13 cellular contexts compared by ENCODE assay signal in the genomic region with DNA sequence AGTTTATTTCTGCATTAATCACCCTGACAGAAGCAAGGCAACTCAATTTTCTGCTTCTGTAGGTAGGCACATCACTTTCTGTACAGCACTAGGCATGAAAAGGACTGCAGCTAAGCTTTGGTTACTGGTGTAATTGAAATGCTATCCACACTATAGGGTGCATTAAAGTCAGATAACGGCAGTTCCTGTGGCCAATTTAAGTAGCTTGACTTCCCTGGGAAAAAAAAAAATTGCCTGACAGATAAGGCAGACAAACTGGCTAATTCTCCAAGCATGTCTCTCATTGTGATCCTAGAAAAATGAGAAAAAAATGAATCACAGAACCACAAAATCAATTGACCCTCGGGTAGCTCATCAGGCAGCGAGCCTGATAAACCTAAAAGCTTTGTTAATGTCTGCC.
DNase-seq lines count a peak whose midpoint lies in the region; TF ChIP-seq lines count a peak whose summit lies in the region.
"Had no signal": no experiment of that assay in that cellular context is flagged by ENCODE, and none has a peak within 500 bp of the region (broad histone marks: within the 10 kb centered on the region; RNA-seq: fewer than 3 reads in every experiment).

No MANE protein-coding gene starts in this region.

- H2BK5ac ChIP-seq in mesendoderm (ENCODE audit: low read length) = no peak overlapping the region

- H3K9me3 ChIP-seq in HEK293 (ENCODE audit: control insufficient read depth, insufficient read depth, low read depth, low read length) = no peaks in the 10 kb centered on the region
- no peaks in the 10 kb centered on the region for H3K9me3 ChIP-seq in esophagus squamous epithelium
- H3K9me3 ChIP-seq: BLaER1, Caco-2 had no signal

- H2BK15ac ChIP-seq in mesendoderm (replicated peaks; ENCODE audit: low read depth) = no peak overlapping the region

- no peak overlapping the region for H3K23ac ChIP-seq in mesendoderm (ENCODE audit: low read length)

- H2BK120ac ChIP-seq in mesendoderm (ENCODE audit: low read depth, low read length) = no peak overlapping the region

- no peak overlapping the region for H4K5ac ChIP-seq in mesendoderm (ENCODE audit: low read length)

- H3K27ac ChIP-seq in HEK293 (ENCODE audit: extremely low read depth, low read depth, low read length) (no peak overlapping the region; the same call in 1 of the 2 replicates), mesendoderm (ENCODE audit: low read depth, low read length) (no peak overlapping the region), esophagus squamous epithelium (no peak overlapping the region)
- H3K27ac ChIP-seq: 22Rv1, BLaER1 had no signal

- POLR2A ChIA-PET in HEK293 (lab: Yijun Ruan, JAX) = no interaction called here

- peaks cover 78% of the 10 kb centered on the region for H3K4me1 Mint-ChIP-seq in progenitor cell of endocrine pancreas (ENCODE audit: low read depth)
- H3K4me1 Mint-ChIP-seq: CD8-positive, alpha-beta memory T cell had no signal

- no CpG with 5 or more reads among the region's 3 CpGs for WGBS in mesendoderm (ENCODE audit: extremely low coverage, insufficient coverage, low lambda C conversion rate)
- 59 to 75% methylated on average over 3 of the region's 3 CpGs for WGBS in esophagus squamous epithelium, 2 donors

- no peak overlapping the region for H4K8ac ChIP-seq in mesendoderm (ENCODE audit: low read depth, low read length)

- no peaks in the 10 kb centered on the region for H3K79me1 ChIP-seq in mesendoderm (ENCODE audit: low read length)

- no peak for TF ChIP-seq POLR2A in esophagus squamous epithelium (IDR thresholded peaks at IDR 0.05)

- H3K4ac ChIP-seq in mesendoderm (ENCODE audit: low read depth, low read length) = no peak overlapping the region

- no peaks in the 10 kb centered on the region for H3K36me3 ChIP-seq in HEK293 (ENCODE audit: control insufficient read depth in 2 of 2, insufficient read depth in 1 of 2, low read length in 2 of 2)
- no peaks in the 10 kb centered on the region for H3K36me3 ChIP-seq in mesendoderm (ENCODE audit: control insufficient read depth, insufficient read depth, low read length)
- peaks cover 0 to 5% (median 0%) of the 10 kb centered on the region in 3 donors for H3K36me3 ChIP-seq in esophagus squamous epithelium
- H3K36me3 ChIP-seq: BLaER1 had no signal

- H3K9ac ChIP-seq in mesendoderm (ENCODE audit: low read length) = no peak overlapping the region
- H3K9ac ChIP-seq: BLaER1 had no signal

- peak; percentile 4 for DNase-seq in NCI-H146 (lab: John Stamatoyannopoulos, UW)
- no peak for DNase-seq in NCI-H146 treated with DMSO at 0.1 percent for 48 hours (lab: John Stamatoyannopoulos, UW; ENCODE audit: unreplicated experiment)
- peak; percentile 30 for DNase-seq in mesendoderm
- no peak for DNase-seq in progenitor cell of endocrine pancreas (ENCODE audit: low spot score, unreplicated experiment)
- DNase-seq in NCI-H82 treated with DMSO at 0.1 percent for 48 hours (lab: John Stamatoyannopoulos, UW; ENCODE audit: unreplicated experiment) = no peak
- DNase-seq in esophagus squamous epithelium (lab: John Stamatoyannopoulos, UW) = no peak
- DNase-seq: Caco-2; CD8-positive, alpha-beta memory T cell; DND-41; GDM1 had no signal

- TF ChIP-seq CTCF in HEK293 (tag by site-specific recombination; IDR thresholded peaks at IDR 0.05) (no peak), progenitor cell of endocrine pancreas (IDR thresholded peaks at IDR 0.05; ENCODE audit: unreplicated experiment) (no peak), esophagus squamous epithelium (IDR thresholded peaks at IDR 0.05) (no peak)

- peak overlapping the region; percentile 82 for H3K27ac Mint-ChIP-seq in progenitor cell of endocrine pancreas
- H3K27ac Mint-ChIP-seq: CD8-positive, alpha-beta memory T cell had no signal

- intact Hi-C loops in esophagus squamous epithelium (cut with DNase I) = no loop called here

- H3K4me3 ChIP-seq in HEK293 (ENCODE audit: low read depth, low read length) (no peak overlapping the region), mesendoderm (ENCODE audit: low read length) (no peak overlapping the region), esophagus squamous epithelium (no peak overlapping the region)
- H3K4me3 ChIP-seq: BLaER1 had no signal

- no peaks in the 10 kb centered on the region for H3K79me2 ChIP-seq in mesendoderm (ENCODE audit: control insufficient read depth, insufficient read depth, low read length)

- no peak overlapping the region for H3K4me3 Mint-ChIP-seq in progenitor cell of endocrine pancreas (ENCODE audit: low read depth)
- H3K4me3 Mint-ChIP-seq: CD8-positive, alpha-beta memory T cell had no signal

- no peak overlapping the region for H3K18ac ChIP-seq in mesendoderm (ENCODE audit: low read length)

- H3K27me3 Mint-ChIP-seq in progenitor cell of endocrine pancreas = no peaks in the 10 kb centered on the region

- CTCF ChIA-PET in HEK293 (lab: Yijun Ruan, JAX) = no interaction called here

- H3K9me3 Mint-ChIP-seq in progenitor cell of endocrine pancreas (ENCODE audit: low read depth) = no peaks in the 10 kb centered on the region

- H3K4me2 ChIP-seq in mesendoderm (ENCODE audit: low read length) = no peak overlapping the region
- H3K4me2 ChIP-seq: BLaER1 had no signal

- H3K27me3 ChIP-seq in mesendoderm (ENCODE audit: insufficient read depth, low read length, poor library complexity) = no peaks in the 10 kb centered on the region
- no peaks in the 10 kb centered on the region for H3K27me3 ChIP-seq in esophagus squamous epithelium
- H3K27me3 ChIP-seq: BLaER1 had no signal

- peaks cover 34% of the 10 kb centered on the region for H3K4me1 ChIP-seq in HEK293 (ENCODE audit: control insufficient read depth, insufficient read depth, low read length)
- peaks cover 5% of the 10 kb centered on the region for H3K4me1 ChIP-seq in mesendoderm (ENCODE audit: control insufficient read depth, low read depth, low read length)
- H3K4me1 ChIP-seq in esophagus squamous epithelium = peaks cover 0 to 12% (median 0%) of the 10 kb centered on the region in 3 donors
- H3K4me1 ChIP-seq: BLaER1 had no signal

- no peak overlapping the region for H2AK5ac ChIP-seq in mesendoderm (ENCODE audit: low read length)

- no peak overlapping the region for H3K56ac ChIP-seq in mesendoderm (ENCODE audit: low read length)

- peaks cover 9% of the 10 kb centered on the region for H3K36me3 Mint-ChIP-seq in progenitor cell of endocrine pancreas (ENCODE audit: insufficient read depth)
- H3K36me3 Mint-ChIP-seq: CD8-positive, alpha-beta memory T cell had no signal

TF ChIP-seq in HEK293, 187 proteins besides CTCF, POLR2A, EP300 and RAD21:
- peak; percentile 79 for TF ChIP-seq OSR2 (tag by site-specific recombination; IDR thresholded peaks at IDR 0.05)
- TF ChIP-seq, protein P1, sequence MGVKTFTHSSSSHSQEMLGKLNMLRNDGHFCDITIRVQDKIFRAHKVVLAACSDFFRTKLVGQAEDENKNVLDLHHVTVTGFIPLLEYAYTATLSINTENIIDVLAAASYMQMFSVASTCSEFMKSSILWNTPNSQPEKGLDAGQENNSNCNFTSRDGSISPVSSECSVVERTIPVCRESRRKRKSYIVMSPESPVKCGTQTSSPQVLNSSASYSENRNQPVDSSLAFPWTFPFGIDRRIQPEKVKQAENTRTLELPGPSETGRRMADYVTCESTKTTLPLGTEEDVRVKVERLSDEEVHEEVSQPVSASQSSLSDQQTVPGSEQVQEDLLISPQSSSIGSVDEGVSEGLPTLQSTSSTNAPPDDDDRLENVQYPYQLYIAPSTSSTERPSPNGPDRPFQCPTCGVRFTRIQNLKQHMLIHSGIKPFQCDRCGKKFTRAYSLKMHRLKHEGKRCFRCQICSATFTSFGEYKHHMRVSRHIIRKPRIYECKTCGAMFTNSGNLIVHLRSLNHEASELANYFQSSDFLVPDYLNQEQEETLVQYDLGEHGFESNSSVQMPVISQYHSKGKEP (tag by site-specific recombination; IDR thresholded peaks at IDR 0.05) = 0 out of 2 replicates have a peak, but pooled peaks have one; percentile 17
- peak; percentile 98 for TF ChIP-seq FEZF1 (tag by site-specific recombination; IDR thresholded peaks at IDR 0.05)
- peak; percentile 22; the same call in 1 of the 2 replicates for TF ChIP-seq ZIC2 (tag by site-specific recombination; IDR thresholded peaks at IDR 0.05)
- no peak for TF ChIP-seq ZBTB21 (tag by site-specific recombination; IDR thresholded peaks at IDR 0.05)
- TF ChIP-seq, protein P2, sequence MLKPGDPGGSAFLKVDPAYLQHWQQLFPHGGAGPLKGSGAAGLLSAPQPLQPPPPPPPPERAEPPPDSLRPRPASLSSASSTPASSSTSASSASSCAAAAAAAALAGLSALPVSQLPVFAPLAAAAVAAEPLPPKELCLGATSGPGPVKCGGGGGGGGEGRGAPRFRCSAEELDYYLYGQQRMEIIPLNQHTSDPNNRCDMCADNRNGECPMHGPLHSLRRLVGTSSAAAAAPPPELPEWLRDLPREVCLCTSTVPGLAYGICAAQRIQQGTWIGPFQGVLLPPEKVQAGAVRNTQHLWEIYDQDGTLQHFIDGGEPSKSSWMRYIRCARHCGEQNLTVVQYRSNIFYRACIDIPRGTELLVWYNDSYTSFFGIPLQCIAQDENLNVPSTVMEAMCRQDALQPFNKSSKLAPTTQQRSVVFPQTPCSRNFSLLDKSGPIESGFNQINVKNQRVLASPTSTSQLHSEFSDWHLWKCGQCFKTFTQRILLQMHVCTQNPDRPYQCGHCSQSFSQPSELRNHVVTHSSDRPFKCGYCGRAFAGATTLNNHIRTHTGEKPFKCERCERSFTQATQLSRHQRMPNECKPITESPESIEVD (tag by site-specific recombination; IDR thresholded peaks at IDR 0.05) = peak; percentile 91
- TF ChIP-seq ZNF621 (tag by site-specific recombination; IDR thresholded peaks at IDR 0.05) = no peak

Comparison
In these comparisons a context has a peak if more than half of its experiments do, and no peak if none do; other contexts are left out.
1. DNase-seq: peak in NCI-H146 (single experiment) and mesendoderm (single experiment); none in NCI-H146 treated with DMSO at 0.1 percent for 48 hours (single experiment), progenitor cell of endocrine pancreas (single experiment), NCI-H82 treated with DMSO at 0.1 percent for 48 hours (single experiment) and esophagus squamous epithelium (single experiment).